1 cellular context compared by ENCODE assay signal in genomic region chr19:38724380-38724854, GRCh38.
A peak's percentile ranks its signal among the peaks of the same experiment; 100 is the strongest.
TF ChIP-seq lines count a peak whose summit lies in the region.

No MANE protein-coding gene starts in this region.

TF ChIP-seq in HepG2, 621 proteins besides CTCF, POLR2A, EP300 and RAD21:
- TF ChIP-seq TP53 (CRISPR knock-in tag; conservative IDR thresholded peaks at IDR 0.05) (no peak), ZNF121 (CRISPR knock-in tag; IDR thresholded peaks at IDR 0.05) (peak; percentile 63; the same call in 1 of the 2 replicates), ZNF780A (CRISPR knock-in tag; IDR thresholded peaks at IDR 0.05) (no peak), AGO2 (optimal IDR thresholded peaks at IDR 0.05; ENCODE audit: low read depth, low read length) (peak; percentile 81)
